8 cellular contexts compared by ENCODE assay signal in the genomic region with DNA sequence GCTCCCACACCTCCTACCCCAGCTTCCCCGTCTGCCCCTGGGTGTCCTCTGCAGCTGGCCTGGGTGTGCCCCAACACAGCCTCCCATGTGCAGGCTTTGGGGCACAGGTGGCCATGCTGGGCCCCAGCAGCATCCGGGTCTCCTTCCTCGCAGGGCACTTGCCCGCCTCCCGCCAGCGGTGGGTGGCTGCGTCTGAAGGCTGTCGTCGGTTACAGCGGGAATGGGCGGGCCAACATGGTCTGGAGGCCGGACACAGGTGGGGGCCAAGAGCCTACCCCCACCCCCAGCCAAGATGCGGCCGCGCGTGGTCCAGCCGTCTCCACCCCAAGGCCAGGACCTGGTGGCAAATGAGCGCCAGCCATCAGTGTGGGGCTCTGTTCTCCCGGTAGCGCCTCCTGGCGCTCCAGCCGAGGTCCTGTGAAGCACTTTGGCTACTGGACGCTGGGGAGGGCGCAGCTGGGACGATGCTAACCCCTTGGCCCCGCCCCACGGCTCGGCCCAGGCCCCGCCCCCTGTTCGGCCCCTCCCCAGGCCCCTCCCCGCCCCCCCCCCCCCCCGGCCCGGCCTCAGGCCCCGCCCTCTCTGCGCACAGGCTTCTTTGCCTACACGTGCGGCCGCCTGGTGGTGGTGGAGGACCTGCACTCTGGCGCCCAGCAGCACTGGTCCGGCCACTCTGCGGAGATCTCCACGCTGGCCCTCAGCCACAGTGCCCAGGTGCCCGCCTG. TPM values are rescaled to one million over a fixed set of nuclear protein-coding genes. Genes with fewer than 3 reads are reported as not detected.
DNase-seq lines count a peak whose midpoint lies in the region; TF ChIP-seq lines count a peak whose summit lies in the region.

No MANE protein-coding gene starts in this region.

- CTCF ChIA-PET in HEK293 (lab: Yijun Ruan, JAX), result no interaction called here
- CTCF ChIA-PET in activated CD4-positive, alpha-beta memory T cell treated with anti-CD3 and anti-CD28 coated beads, Interleukin-2, amount 10 ng/mL, durations not matched to agents 7 days and 5 days (lab: Charles Lee), result interaction anchor here (1.0 kb wide), 1 partner anchor 11 kb away, joined by 3 read pairs; the partner anchor contains the start of gene WDR90

- H3K4me3 Mint-ChIP-seq in activated CD4-positive, alpha-beta memory T cell treated with anti-CD3 and anti-CD28 coated beads, Interleukin-2, amount 10 ng/mL, durations not matched to agents 7 days and 5 days, result no peak overlapping the region

- peaks cover 6% of the 10 kb centered on the region for H3K36me3 Mint-ChIP-seq in activated CD4-positive, alpha-beta memory T cell treated with anti-CD3 and anti-CD28 coated beads, Interleukin-2, amount 10 ng/mL, durations not matched to agents 7 days and 5 days (ENCODE audit: low read depth)

- peaks cover 3% of the 10 kb centered on the region; the same call in 1 of the 2 replicates for H3K4me1 ChIP-seq in HEK293 (ENCODE audit: control insufficient read depth, insufficient read depth, low read length)

- H3K27me3 Mint-ChIP-seq in activated CD4-positive, alpha-beta memory T cell treated with anti-CD3 and anti-CD28 coated beads, Interleukin-2, amount 10 ng/mL, durations not matched to agents 7 days and 5 days, result no peaks in the 10 kb centered on the region

- DNase-seq in DMS153 (lab: John Stamatoyannopoulos, UW) (peak; percentile 48), NCI-H82 (lab: John Stamatoyannopoulos, UW) (peak; percentile 95), lung microvascular endothelial cell (ENCODE audit: low read depth in 2 of 2) (peak; percentile 94), NCI-H510A treated with DMSO at 0.1 percent for 48 hours (lab: John Stamatoyannopoulos, UW) (no peak)
- DNase-seq in activated CD4-positive, alpha-beta memory T cell treated with anti-CD3 and anti-CD28 coated beads, Interleukin-2, amount 10 ng/mL, durations not matched to agents 7 days and 5 days, result peak; percentile 68
- DNase-seq in effector CD4-positive, alpha-beta T cell, result peak; percentile 53
- DNase-seq in stimulated activated CD8-positive, alpha-beta memory T cell treated with anti-CD3 and anti-CD28 coated beads, Interleukin-12 subunit alpha, Interleukin-12 subunit beta, amount 100 ng/mL, for 24 hours (ENCODE audit: extremely low read depth), result peak; percentile 52

- H3K9me3 Mint-ChIP-seq in activated CD4-positive, alpha-beta memory T cell treated with anti-CD3 and anti-CD28 coated beads, Interleukin-2, amount 10 ng/mL, durations not matched to agents 7 days and 5 days, result no peaks in the 10 kb centered on the region

- H3K4me1 Mint-ChIP-seq in activated CD4-positive, alpha-beta memory T cell treated with anti-CD3 and anti-CD28 coated beads, Interleukin-2, amount 10 ng/mL, durations not matched to agents 7 days and 5 days, result peaks cover 2% of the 10 kb centered on the region

- no peak overlapping the region for H3K27ac Mint-ChIP-seq in activated CD4-positive, alpha-beta memory T cell treated with anti-CD3 and anti-CD28 coated beads, Interleukin-2, amount 10 ng/mL, durations not matched to agents 7 days and 5 days

- peak; percentile 71 for TF ChIP-seq CTCF in HEK293 (tag by site-specific recombination; IDR thresholded peaks at IDR 0.05)

- no peak overlapping the region for H3K27ac ChIP-seq in HEK293 (ENCODE audit: extremely low read depth, low read depth, low read length)

- H3K4me3 ChIP-seq in HEK293 (ENCODE audit: low read depth, low read length), result no peak overlapping the region

- no peaks in the 10 kb centered on the region for H3K9me3 ChIP-seq in HEK293 (ENCODE audit: control insufficient read depth, insufficient read depth, low read depth, low read length)

- POLR2A ChIA-PET in HEK293 (lab: Yijun Ruan, JAX), result interaction anchor here (0.9 kb wide), 1 partner anchor 11 kb away, joined by 4 read pairs; the partner anchor contains the start of gene WDR90
- POLR2A ChIA-PET in activated CD4-positive, alpha-beta memory T cell treated with anti-CD3 and anti-CD28 coated beads, Interleukin-2, amount 10 ng/mL, durations not matched to agents 7 days and 5 days (lab: Charles Lee), result interaction anchor here (1.0 to 3.2 kb wide), 3 partner anchors 15 to 92 kb away, joined by 3 to 11 read pairs (median 3); partner anchors contain the start of genes JMJD8 and RHBDL1

- peaks cover 0 to 60% of the 10 kb centered on the region in 2 experiments; a peak in 2 of 3 replicates for H3K36me3 ChIP-seq in HEK293 (ENCODE audit: control insufficient read depth in 2 of 2, insufficient read depth in 1 of 2, low read length in 2 of 2)

TF ChIP-seq in HEK293, 187 proteins besides CTCF, POLR2A, EP300 and RAD21 (continues in another document):
- no peak for TF ChIP-seq MEIS1 (CRISPR knock-in tag; IDR thresholded peaks at IDR 0.05; ENCODE audit: borderline replicate concordance)
- TF ChIP-seq, protein P1, sequence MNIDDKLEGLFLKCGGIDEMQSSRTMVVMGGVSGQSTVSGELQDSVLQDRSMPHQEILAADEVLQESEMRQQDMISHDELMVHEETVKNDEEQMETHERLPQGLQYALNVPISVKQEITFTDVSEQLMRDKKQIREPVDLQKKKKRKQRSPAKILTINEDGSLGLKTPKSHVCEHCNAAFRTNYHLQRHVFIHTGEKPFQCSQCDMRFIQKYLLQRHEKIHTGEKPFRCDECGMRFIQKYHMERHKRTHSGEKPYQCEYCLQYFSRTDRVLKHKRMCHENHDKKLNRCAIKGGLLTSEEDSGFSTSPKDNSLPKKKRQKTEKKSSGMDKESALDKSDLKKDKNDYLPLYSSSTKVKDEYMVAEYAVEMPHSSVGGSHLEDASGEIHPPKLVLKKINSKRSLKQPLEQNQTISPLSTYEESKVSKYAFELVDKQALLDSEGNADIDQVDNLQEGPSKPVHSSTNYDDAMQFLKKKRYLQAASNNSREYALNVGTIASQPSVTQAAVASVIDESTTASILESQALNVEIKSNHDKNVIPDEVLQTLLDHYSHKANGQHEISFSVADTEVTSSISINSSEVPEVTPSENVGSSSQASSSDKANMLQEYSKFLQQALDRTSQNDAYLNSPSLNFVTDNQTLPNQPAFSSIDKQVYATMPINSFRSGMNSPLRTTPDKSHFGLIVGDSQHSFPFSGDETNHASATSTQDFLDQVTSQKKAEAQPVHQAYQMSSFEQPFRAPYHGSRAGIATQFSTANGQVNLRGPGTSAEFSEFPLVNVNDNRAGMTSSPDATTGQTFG (tag by site-specific recombination; IDR thresholded peaks at IDR 0.05; ENCODE audit: borderline replicate concordance), result no peak
- TF ChIP-seq BCL6B (tag by site-specific recombination; IDR thresholded peaks at IDR 0.05), result no peak
- TF ChIP-seq ZNF335 (tag by site-specific recombination; conservative IDR thresholded peaks at IDR 0.05), result peak; percentile 33
- TF ChIP-seq ZNF416 (tag by site-specific recombination; IDR thresholded peaks at IDR 0.05), result no peak
- TF ChIP-seq OSR2 (tag by site-specific recombination; IDR thresholded peaks at IDR 0.05), result peak; percentile 90
- no peak for TF ChIP-seq KLF9 (tag by site-specific recombination; IDR thresholded peaks at IDR 0.05; ENCODE audit: low read depth)
- TF ChIP-seq ZNF48 (tag by site-specific recombination; IDR thresholded peaks at IDR 0.05), result no peak
- no peak for TF ChIP-seq TCF7L2 (IDR thresholded peaks at IDR 0.05; ENCODE audit: borderline replicate concordance, low read depth, low read length)
- TF ChIP-seq ZNF18 (tag by site-specific recombination; IDR thresholded peaks at IDR 0.05), result no peak
- no peak for TF ChIP-seq TRIM28 (IDR thresholded peaks at IDR 0.05; ENCODE audit: borderline replicate concordance, low read length)

RNA-seq across cellular contexts. Expression of gene RHOT2, which starts 7.3 kb away (rescaled TPM):
- 100 to 1,000 TPM; 140 to 141 TPM for total RNA-seq in activated CD4-positive, alpha-beta memory T cell treated with anti-CD3 and anti-CD28 coated beads, Interleukin-2, amount 10 ng/mL, durations not matched to agents 7 days and 5 days
- 20.0 and 25.4 TPM in 2 replicates for total RNA-seq in lung microvascular endothelial cell

RNA-seq across cellular contexts. Expression of gene WDR90, which starts 11.5 kb away (rescaled TPM):
- total RNA-seq in activated CD4-positive, alpha-beta memory T cell treated with anti-CD3 and anti-CD28 coated beads, Interleukin-2, amount 10 ng/mL, durations not matched to agents 7 days and 5 days, result 10 to 100 TPM; 58.0 to 58.4 TPM
- 4.2 and 6.1 TPM in 2 replicates for total RNA-seq in lung microvascular endothelial cell

RNA-seq across cellular contexts. Expression of gene RHBDL1, which starts 14.8 kb away (rescaled TPM):
- total RNA-seq in activated CD4-positive, alpha-beta memory T cell treated with anti-CD3 and anti-CD28 coated beads, Interleukin-2, amount 10 ng/mL, durations not matched to agents 7 days and 5 days, result 1 to 10 TPM; 1.5 TPM
- total RNA-seq in lung microvascular endothelial cell, result under 0.01 and 0.22 TPM in 2 replicates

RNA-seq across cellular contexts. Expression of gene MCRIP2, which starts 19.0 kb away (rescaled TPM):
- 10 to 100 TPM; 20.3 to 22.8 TPM for total RNA-seq in activated CD4-positive, alpha-beta memory T cell treated with anti-CD3 and anti-CD28 coated beads, Interleukin-2, amount 10 ng/mL, durations not matched to agents 7 days and 5 days
- total RNA-seq in lung microvascular endothelial cell, result 10.5 and 11.9 TPM in 2 replicates

RNA-seq across cellular contexts. Expression of gene STUB1, which starts 19.6 kb away (rescaled TPM):
- 10 to 100 TPM; 63.9 to 78.3 TPM for total RNA-seq in activated CD4-positive, alpha-beta memory T cell treated with anti-CD3 and anti-CD28 coated beads, Interleukin-2, amount 10 ng/mL, durations not matched to agents 7 days and 5 days
- 90.7 and 113 TPM in 2 replicates for total RNA-seq in lung microvascular endothelial cell
